Comparison of ENCODE assay signal across 1 cellular context in genomic region chr4:6476893-6477292, GRCh38.
TF ChIP-seq lines count a peak whose summit lies in the region.

No MANE protein-coding gene starts in this region.

TF ChIP-seq in WTC11, 78 proteins besides CTCF, POLR2A, EP300 and RAD21 (continued from another document):
- TF ChIP-seq ARID4B (CRISPR knock-in tag; IDR thresholded peaks at IDR 0.05; ENCODE audit: borderline replicate concordance), result no peak
- peak; percentile 53; the same call in 1 of the 2 replicates for TF ChIP-seq ZNF121 (CRISPR knock-in tag; IDR thresholded peaks at IDR 0.05)
- no peak for TF ChIP-seq TEAD1 (CRISPR knock-in tag; IDR thresholded peaks at IDR 0.05)
TF ChIP-seq in WTC11: peak in this region for 1.
